In genomic region chr12:89525824-89526770, GRCh38 we compare ENCODE assay signal across 8 cellular contexts. TPM values are rescaled to one million over a fixed set of nuclear protein-coding genes. Genes with fewer than 3 reads are reported as not detected.
DNase-seq lines count a peak whose midpoint lies in the region; ATAC-seq, FAIRE-seq and TF ChIP-seq lines count a peak whose summit lies in the region.

Gene POC1B, minus strand, starts transcription at chr12:89526047. Its CDS starts 152 bp downstream, at chr12:89525895.

- TF ChIP-seq CTCF in osteocyte (IDR thresholded peaks at IDR 0.05), result no peak

- H3K9me3 ChIP-seq in thymus (ENCODE audit: control insufficient read depth), result no peaks in the 10 kb centered on the region

- FAIRE-seq in GM12892 (lab: Jason Lieb, UNC), result peak; percentile 83

- peak within 1 kb of the TSS; percentile 98 for H3K4me3 Mint-ChIP-seq in osteocyte (ENCODE audit: unreplicated experiment)

- peak; percentile 26; the same call in 1 of the 2 replicates for TF ChIP-seq POLR2A in GM12892 (IDR thresholded peaks at IDR 0.05; ENCODE audit: low read depth, low read length)

- H3K9me3 Mint-ChIP-seq in osteocyte (ENCODE audit: unreplicated experiment), result no peaks in the 10 kb centered on the region

- H3K4me1 ChIP-seq in thymus (ENCODE audit: control insufficient read depth, insufficient read depth, low read length), result peaks cover 6% of the 10 kb centered on the region

- peak; percentile 74 for ATAC-seq in HG02798 (IDR thresholded peaks at IDR 0.05; ENCODE audit: poor library complexity, unreplicated experiment)
- peak; percentile 92 for ATAC-seq in Right ventricle myocardium superior (ENCODE audit: poor library complexity)

- intact Hi-C loops in Right ventricle myocardium superior (cut with DNase I), result loop anchor here (5.0 to 10.0 kb wide), 2 partner anchors 54 to 481 kb away; no protein-coding TSS in a partner anchor

- DNase-seq in GM12892 (ENCODE audit: insufficient read length), result peak; percentile 64
- peak; percentile 81 to 96 (median 90) for DNase-seq in NCI-H1417 (lab: John Stamatoyannopoulos, UW)
- DNase-seq in SW 1271 (lab: John Stamatoyannopoulos, UW), result peak; percentile 84 to 89
- peak; percentile 9 for DNase-seq in activated naive CD8-positive, alpha-beta T cell treated with anti-CD3 and anti-CD28 coated beads, Interleukin-2, amount 50 U/mL, for 16 hours (ENCODE audit: low read depth, low spot score)
- DNase-seq in Right ventricle myocardium superior, result peak; percentile 89
- peak; percentile 91 for DNase-seq in osteocyte (ENCODE audit: extremely low spot score, unreplicated experiment)

- peak within 1 kb of the TSS; percentile 98 for H3K4me3 ChIP-seq in thymus (ENCODE audit: low read length)

- peaks cover 36% of the 10 kb centered on the region for H3K4me1 Mint-ChIP-seq in osteocyte (ENCODE audit: unreplicated experiment)

- 3% methylated on average over 39 of the region's 39 CpGs for whole genome bisulfite sequencing in thymus

- peaks cover 5% of the 10 kb centered on the region for H3K36me3 ChIP-seq in thymus (ENCODE audit: control insufficient read depth, insufficient read depth)

- H3K27me3 Mint-ChIP-seq in osteocyte (ENCODE audit: unreplicated experiment), result no peaks in the 10 kb centered on the region

- no peaks in the 10 kb centered on the region for H3K27me3 ChIP-seq in thymus (ENCODE audit: control insufficient read depth, insufficient read depth)

- peak within 1 kb of the TSS; percentile 96 for H3K27ac Mint-ChIP-seq in osteocyte (ENCODE audit: unreplicated experiment)

- H3K36me3 Mint-ChIP-seq in osteocyte (ENCODE audit: unreplicated experiment), result peaks cover 5% of the 10 kb centered on the region

- H3K27ac ChIP-seq in thymus (ENCODE audit: low read depth), result peak within 1 kb of the TSS; percentile 79

RNA-seq across cellular contexts. Expression of gene POC1B, which starts in this region (rescaled TPM):
- 11.5 TPM for polyA plus RNA-seq in GM12892 (2012; ENCODE audit: missing spikeins)
- total RNA-seq in Right ventricle myocardium superior, result 7.0 TPM
- 9.9 and 10.2 TPM in 2 replicates for total RNA-seq in osteocyte
- 12.2 TPM for polyA plus RNA-seq in thymus

Comparison
In these comparisons a context has a peak if more than half of its experiments do, and no peak if none do; other contexts are left out.
1. Peak in every context shown above with its lines: DNase-seq, ATAC-seq, H3K4me3 ChIP-seq and H3K27ac ChIP-seq.
2. DNase-seq: peak in every context shown above with its lines; median percentile 91 in osteocyte; 90 in NCI-H1417; 89 in Right ventricle myocardium superior; 86 in SW 1271; 64 in GM12892; 9 in activated naive CD8-positive, alpha-beta T cell treated with anti-CD3 and anti-CD28 coated beads, Interleukin-2, amount 50 U/mL, for 16 hours.